In the genomic region with DNA sequence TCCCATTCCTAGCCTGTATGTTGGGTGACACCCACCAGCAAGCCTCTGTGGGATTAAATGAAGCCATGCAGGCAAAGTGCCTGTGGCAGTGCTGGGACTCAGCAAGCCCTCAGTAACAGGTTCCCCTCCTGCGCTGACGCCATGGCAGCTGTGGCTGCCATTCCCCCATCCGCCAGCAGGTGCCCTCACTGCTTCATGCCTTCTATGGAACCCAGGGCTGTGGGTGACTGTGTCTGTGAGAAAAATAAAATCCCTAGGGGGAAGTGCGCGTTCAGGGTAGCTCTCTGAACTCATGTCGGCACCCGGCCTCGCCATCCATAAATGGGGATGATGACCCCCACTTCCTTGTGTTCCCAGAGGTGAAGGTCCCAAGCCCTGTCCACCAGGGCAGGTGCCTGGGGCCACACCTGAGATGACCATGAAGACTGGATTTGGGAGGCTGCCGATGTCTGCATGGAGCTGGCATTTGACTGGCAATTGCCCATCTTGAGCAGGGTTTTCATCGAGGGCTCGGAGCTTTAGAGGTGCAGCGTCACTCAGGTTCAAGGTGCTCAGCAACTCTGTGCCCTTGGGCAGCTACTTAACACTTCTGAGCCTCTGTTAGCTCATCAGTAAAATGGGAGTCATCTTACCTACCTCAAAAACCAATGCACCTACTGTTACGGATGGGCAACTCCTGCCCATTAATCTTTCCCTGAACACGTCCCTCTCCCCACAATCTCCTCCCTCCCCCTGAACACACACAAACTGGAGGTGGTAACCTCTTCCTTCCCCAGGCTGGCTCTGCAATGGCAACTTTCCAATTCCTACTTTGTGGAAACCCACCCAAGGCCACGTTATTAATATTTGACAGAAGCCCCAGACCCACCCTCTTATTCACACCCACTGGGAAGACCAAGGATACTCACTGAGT, we compare ENCODE assay signal across 8 cellular contexts. TPM values are rescaled to one million over a fixed set of nuclear protein-coding genes. Genes with fewer than 3 reads are reported as not detected.
DNase-seq lines count a peak whose midpoint lies in the region; ATAC-seq and TF ChIP-seq lines count a peak whose summit lies in the region.

No MANE protein-coding gene starts in this region.

- no peaks in the 10 kb centered on the region for H3K9me3 Mint-ChIP-seq in activated CD4-positive, alpha-beta T cell treated with anti-CD3 and anti-CD28 coated beads, Interleukin-2, amount 10 ng/mL, durations not matched to agents 7 days and 5 days

- no peaks in the 10 kb centered on the region for H3K9me3 ChIP-seq in colonic mucosa
- no peaks in the 10 kb centered on the region for H3K9me3 ChIP-seq in lower lobe of right lung

- intact Hi-C loops in colonic mucosa (cut with DNase I), result loop anchor here (5.0 kb wide), 1 partner anchor 95 kb away; no protein-coding TSS in a partner anchor
- intact Hi-C loops in lower lobe of right lung (cut with DNase I), result loop anchor here (5.0 kb wide), 1 partner anchor 55 kb away; no protein-coding TSS in a partner anchor

- H3K4me3 ChIP-seq in colonic mucosa (no peak overlapping the region), lower lobe of right lung (no peak overlapping the region)

- H3K27me3 ChIP-seq in colonic mucosa (peaks cover 27% of the 10 kb centered on the region), lower lobe of right lung (ENCODE audit: low read depth) (peaks cover 51% of the 10 kb centered on the region)

- no peak overlapping the region for H3K27ac ChIP-seq in C4-2B
- no peak overlapping the region for H3K27ac ChIP-seq in colonic mucosa
- H3K27ac ChIP-seq in lower lobe of right lung, result no peak overlapping the region

- H3K27me3 Mint-ChIP-seq in activated CD4-positive, alpha-beta T cell treated with anti-CD3 and anti-CD28 coated beads, Interleukin-2, amount 10 ng/mL, durations not matched to agents 7 days and 5 days, result no peaks in the 10 kb centered on the region

- H3K4me1 ChIP-seq in colonic mucosa (no peaks in the 10 kb centered on the region), lower lobe of right lung (peaks cover 10% of the 10 kb centered on the region)

- peak overlapping the region; percentile 80 for H3K4me3 Mint-ChIP-seq in activated CD4-positive, alpha-beta T cell treated with anti-CD3 and anti-CD28 coated beads, Interleukin-2, amount 10 ng/mL, durations not matched to agents 7 days and 5 days

- no peak overlapping the region for H3K9ac ChIP-seq in colonic mucosa (ENCODE audit: low read depth in 2 of 2, low read length in 2 of 2)

- no peaks in the 10 kb centered on the region for H3K36me3 ChIP-seq in colonic mucosa
- H3K36me3 ChIP-seq in lower lobe of right lung, result no peaks in the 10 kb centered on the region

- CTCF ChIA-PET in activated CD4-positive, alpha-beta T cell treated with anti-CD3 and anti-CD28 coated beads, Interleukin-2, amount 10 ng/mL, durations not matched to agents 7 days and 5 days (lab: Charles Lee), result interaction anchor here (0.6 to 10.0 kb wide), 27 partner anchors 9 to 142 kb away, joined by 3 to 149 read pairs (median 4); a partner anchor contains a TSS

- H3K36me3 Mint-ChIP-seq in activated CD4-positive, alpha-beta T cell treated with anti-CD3 and anti-CD28 coated beads, Interleukin-2, amount 10 ng/mL, durations not matched to agents 7 days and 5 days (ENCODE audit: low read depth), result peaks cover 18% of the 10 kb centered on the region

- DNase-seq in GM19238 (ENCODE audit: insufficient read length, low spot score) (peak; percentile 82), NCI-H460 (ENCODE audit: extremely low read depth, low read depth) (peak; percentile 55), colonic mucosa (peak; percentile 65), lower lobe of right lung (peak; percentile 76)
- DNase-seq in activated CD4-positive, alpha-beta T cell treated with anti-CD3 and anti-CD28 coated beads, Interleukin-2, amount 10 ng/mL, durations not matched to agents 7 days and 5 days, result peak; percentile 88
- DNase-seq in stimulated activated CD8-positive, alpha-beta memory T cell treated with anti-CD3 and anti-CD28 coated beads, Interleukin-2, amount 100 ng/mL, for 1 hour (ENCODE audit: low read depth in 2 of 2), result peak; percentile 61 to 73

- H3K4me1 Mint-ChIP-seq in activated CD4-positive, alpha-beta T cell treated with anti-CD3 and anti-CD28 coated beads, Interleukin-2, amount 10 ng/mL, durations not matched to agents 7 days and 5 days, result peaks cover 47% of the 10 kb centered on the region

- ATAC-seq in HG03196 (IDR thresholded peaks at IDR 0.05; ENCODE audit: unreplicated experiment), result peak; percentile 81
- peak; percentile 74 to 79 for ATAC-seq in lower lobe of right lung

- H3K27ac Mint-ChIP-seq in activated CD4-positive, alpha-beta T cell treated with anti-CD3 and anti-CD28 coated beads, Interleukin-2, amount 10 ng/mL, durations not matched to agents 7 days and 5 days, result peak overlapping the region; percentile 79

- POLR2A ChIA-PET in activated CD4-positive, alpha-beta T cell treated with anti-CD3 and anti-CD28 coated beads, Interleukin-2, amount 10 ng/mL, durations not matched to agents 7 days and 5 days (lab: Charles Lee), result interaction anchor here (0.7 to 1.3 kb wide), 5 partner anchors 51 to 93 kb away, joined by 3 to 5 read pairs (median 3); no protein-coding TSS in a partner anchor

- TF ChIP-seq CTCF in C4-2B (conservative IDR thresholded peaks at IDR 0.05) (peak; percentile 91), colonic mucosa (IDR thresholded peaks at IDR 0.05) (peak; percentile 89), lower lobe of right lung (IDR thresholded peaks at IDR 0.05) (peak; percentile 92)

RNA-seq across cellular contexts. Expression of a gene that starts 2.9 kb away (rescaled TPM):
- not detected in 2 replicates for total RNA-seq in NCI-H460 (2014; rRNA removed; shearing (Covaris generic))
- not detected in 2 replicates for polyA plus RNA-seq in NCI-H460 (2014; cell fraction: nucleus; rRNA removed)
- total RNA-seq in activated CD4-positive, alpha-beta T cell treated with anti-CD3 and anti-CD28 coated beads, Interleukin-2, amount 10 ng/mL, durations not matched to agents 7 days and 5 days, result 100 to 1,000 TPM; 237 to 339 TPM
- 1 to 10 TPM in 1 of 2 donors, under 1 TPM in 1; 0.54 to 3.5 TPM for total RNA-seq in colonic mucosa
- 13.4 TPM for total RNA-seq in lower lobe of right lung

Comparison
In these comparisons a context has a peak if more than half of its experiments do, and no peak if none do; other contexts are left out.
1. RNA of a gene that starts 2.9 kb away (total RNA-seq): 237 to 339 TPM in activated CD4-positive, alpha-beta T cell treated with anti-CD3 and anti-CD28 coated beads, Interleukin-2, amount 10 ng/mL, durations not matched to agents 7 days and 5 days; 13.4 TPM in lower lobe of right lung (single experiment), 0.54 to 3.5 TPM in colonic mucosa and not detected in NCI-H460; every median in the first group is over 10 times any median in the second.
2. Peak in every context shown above with its lines, with median percentiles within 50 percentile points of each other: CTCF ChIP-seq and DNase-seq.